In genomic region chr10:74589226-74589673, GRCh38 we compare ENCODE assay signal across 8 cellular contexts.
DNase-seq lines count a peak whose midpoint lies in the region; ATAC-seq, FAIRE-seq and TF ChIP-seq lines count a peak whose summit lies in the region.

No MANE protein-coding gene starts in this region.

- H3K36me3 Mint-ChIP-seq in CD14-positive monocyte, result peaks cover 0 to 6% of the 10 kb centered on the region in 2 donors

- H3K4me3 Mint-ChIP-seq in CD14-positive monocyte, result no peak overlapping the region

- intact Hi-C loops in CD14-positive monocyte (cut with micrococcal nuclease), result no loop called here

- FAIRE-seq in GM18507 (lab: Jason Lieb, UNC), result peak; percentile 54

- H3K4me3 ChIP-seq in cardiac fibroblast (replicated peaks in 1 of 2; ENCODE audit: low read depth in 2 of 2, low read length in 2 of 2) (no peak overlapping the region), kidney epithelial cell (ENCODE audit: low read depth, low read length) (no peak overlapping the region)

- peak; percentile 57 to 61 for ATAC-seq in activated CD4-positive, CD25-positive, alpha-beta regulatory T cell treated with anti-CD3 and anti-CD28 coated beads, Interleukin-2, amount 50 U/mL, for 24 hours

- TF ChIP-seq CTCF in cardiac fibroblast (IDR thresholded peaks at IDR 0.05; ENCODE audit: low read depth, low read length) (no peak), kidney epithelial cell (IDR thresholded peaks at IDR 0.05; ENCODE audit: insufficient read depth, low read length, poor library complexity, severe bottlenecking) (no peak), CD14-positive monocyte (IDR thresholded peaks at IDR 0.05) (no peak)

- peak overlapping the region in 1 of 7 donors; percentile 20 for H3K27ac Mint-ChIP-seq in CD14-positive monocyte

- H3K4me1 Mint-ChIP-seq in CD14-positive monocyte, result peaks cover 16% of the 10 kb centered on the region

- H3K27me3 Mint-ChIP-seq in CD14-positive monocyte (ENCODE audit: low read depth in 3 of 3), result no peaks in the 10 kb centered on the region

- no peaks in the 10 kb centered on the region for H3K27me3 ChIP-seq in kidney epithelial cell (ENCODE audit: control insufficient read depth, insufficient read depth, low read length)

- no peak for DNase-seq in GM18507 (ENCODE audit: extremely low spot score, insufficient read length, low read depth)
- DNase-seq in NCI-H187 (lab: John Stamatoyannopoulos, UW), result peak; percentile 69 to 74
- DNase-seq in cardiac fibroblast (ENCODE audit: low read depth in 2 of 2), result peak; percentile 99 to 100
- DNase-seq in kidney epithelial cell (ENCODE audit: low read depth), result peak; percentile 78
- DNase-seq in stimulated activated CD4-positive, alpha-beta T cell treated with anti-CD3 and anti-CD28 coated beads, Interleukin-2, amount 100 ng/mL, for 24 hours, result peak; percentile 77 to 85
- no peak for DNase-seq in CD14-positive monocyte (ENCODE audit: low spot score)
- DNase-seq in foreskin melanocyte, result no peak

- H3K36me3 ChIP-seq in kidney epithelial cell (ENCODE audit: control insufficient read depth, insufficient read depth, low read length), result no peaks in the 10 kb centered on the region

- no peaks in the 10 kb centered on the region for H3K9me3 Mint-ChIP-seq in CD14-positive monocyte

Comparison
In these comparisons a context has a peak if more than half of its experiments do, and no peak if none do; other contexts are left out.
1. DNase-seq: peak in NCI-H187 (2 of 2), cardiac fibroblast (2 of 2), kidney epithelial cell (single experiment) and stimulated activated CD4-positive, alpha-beta T cell treated with anti-CD3 and anti-CD28 coated beads, Interleukin-2, amount 100 ng/mL, for 24 hours (2 of 2); none in GM18507 (single experiment), CD14-positive monocyte (single experiment) and foreskin melanocyte (single experiment).